Comparison of ENCODE assay signal across 2 cellular contexts in the genomic region with DNA sequence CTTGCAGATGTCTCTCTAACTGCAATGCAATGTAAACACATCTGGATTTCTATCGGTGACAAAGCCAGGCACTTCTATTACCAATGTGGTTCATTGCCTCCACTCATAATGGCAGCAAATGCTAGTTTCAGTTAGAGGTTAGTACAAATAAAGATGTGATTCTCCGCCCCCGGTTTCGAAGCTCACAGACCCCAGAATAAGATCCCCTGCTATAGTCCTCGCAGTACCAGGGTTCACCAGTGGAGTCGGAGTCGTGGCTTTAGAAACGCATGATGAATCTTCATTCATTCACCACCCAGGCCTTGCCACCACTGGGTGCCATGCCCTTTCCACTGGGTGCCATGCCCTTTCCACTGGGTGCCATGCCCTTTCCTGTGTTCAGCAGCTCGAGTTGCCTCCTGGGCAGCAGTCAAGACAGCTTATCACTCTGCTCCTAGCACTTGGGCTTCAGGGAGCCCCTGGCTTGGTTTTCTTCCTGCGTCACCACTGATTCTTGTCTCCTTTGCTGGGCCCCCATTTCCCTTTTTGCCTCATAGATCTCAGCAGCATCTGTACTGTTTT.
TF ChIP-seq lines count a peak whose summit lies in the region.

No MANE protein-coding gene starts in this region.

TF ChIP-seq in A549, 52 proteins besides CTCF, POLR2A, EP300 and RAD21:
- TF ChIP-seq HOXB13 (CRISPR knock-in tag; IDR thresholded peaks at IDR 0.05; ENCODE audit: low read depth) (no peak), GATA3 (IDR thresholded peaks at IDR 0.05; ENCODE audit: borderline replicate concordance) (no peak), FOSB (CRISPR knock-in tag; IDR thresholded peaks at IDR 0.05) (no peak), FOXS1 (CRISPR knock-in tag; IDR thresholded peaks at IDR 0.05) (no peak), HOXB5 (CRISPR knock-in tag; IDR thresholded peaks at IDR 0.05) (no peak), HOXA7 (CRISPR knock-in tag; IDR thresholded peaks at IDR 0.05) (no peak), SREBF2 (IDR thresholded peaks at IDR 0.05) (no peak), KDM1A (IDR thresholded peaks at IDR 0.05; ENCODE audit: low read depth) (no peak), CEBPB (IDR thresholded peaks at IDR 0.05) (no peak), EHMT2 (IDR thresholded peaks at IDR 0.05; ENCODE audit: low read depth) (no peak), JUN (IDR thresholded peaks at IDR 0.05) (no peak), FOSL2 (IDR thresholded peaks at IDR 0.05) (no peak), FOSL2 (CRISPR knock-in tag; IDR thresholded peaks at IDR 0.05) (no peak)

TF ChIP-seq in HEK293T, 16 proteins besides CTCF, POLR2A, EP300 and RAD21:
- TF ChIP-seq ELF4 (IDR thresholded peaks at IDR 0.05) (no peak), BHLHE40 (IDR thresholded peaks at IDR 0.05; ENCODE audit: borderline replicate concordance) (no peak), FOXA1 (IDR thresholded peaks at IDR 0.05) (no peak), FOXK2 (IDR thresholded peaks at IDR 0.05) (no peak), ZNF384 (IDR thresholded peaks at IDR 0.05) (no peak), CTBP1 (IDR thresholded peaks at IDR 0.05; ENCODE audit: borderline replicate concordance) (no peak), SUZ12 (IDR thresholded peaks at IDR 0.05) (no peak), LEF1 (IDR thresholded peaks at IDR 0.05; ENCODE audit: borderline replicate concordance) (no peak), SP1 (IDR thresholded peaks at IDR 0.05) (no peak), TARDBP (IDR thresholded peaks at IDR 0.05) (no peak), L3MBTL2 (conservative IDR thresholded peaks at IDR 0.05) (no peak), NFRKB (IDR thresholded peaks at IDR 0.05) (no peak), HDGF (IDR thresholded peaks at IDR 0.05; ENCODE audit: borderline replicate concordance) (no peak), ARNT (IDR thresholded peaks at IDR 0.05) (no peak), FOXM1 (IDR thresholded peaks at IDR 0.05; ENCODE audit: borderline replicate concordance) (no peak)
- TF ChIP-seq, protein P1, sequence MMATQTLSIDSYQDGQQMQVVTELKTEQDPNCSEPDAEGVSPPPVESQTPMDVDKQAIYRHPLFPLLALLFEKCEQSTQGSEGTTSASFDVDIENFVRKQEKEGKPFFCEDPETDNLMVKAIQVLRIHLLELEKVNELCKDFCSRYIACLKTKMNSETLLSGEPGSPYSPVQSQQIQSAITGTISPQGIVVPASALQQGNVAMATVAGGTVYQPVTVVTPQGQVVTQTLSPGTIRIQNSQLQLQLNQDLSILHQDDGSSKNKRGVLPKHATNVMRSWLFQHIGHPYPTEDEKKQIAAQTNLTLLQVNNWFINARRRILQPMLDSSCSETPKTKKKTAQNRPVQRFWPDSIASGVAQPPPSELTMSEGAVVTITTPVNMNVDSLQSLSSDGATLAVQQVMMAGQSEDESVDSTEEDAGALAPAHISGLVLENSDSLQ (IDR thresholded peaks at IDR 0.05): no peak
